Comparison of ENCODE assay signal across 1 cellular context in the genomic region with DNA sequence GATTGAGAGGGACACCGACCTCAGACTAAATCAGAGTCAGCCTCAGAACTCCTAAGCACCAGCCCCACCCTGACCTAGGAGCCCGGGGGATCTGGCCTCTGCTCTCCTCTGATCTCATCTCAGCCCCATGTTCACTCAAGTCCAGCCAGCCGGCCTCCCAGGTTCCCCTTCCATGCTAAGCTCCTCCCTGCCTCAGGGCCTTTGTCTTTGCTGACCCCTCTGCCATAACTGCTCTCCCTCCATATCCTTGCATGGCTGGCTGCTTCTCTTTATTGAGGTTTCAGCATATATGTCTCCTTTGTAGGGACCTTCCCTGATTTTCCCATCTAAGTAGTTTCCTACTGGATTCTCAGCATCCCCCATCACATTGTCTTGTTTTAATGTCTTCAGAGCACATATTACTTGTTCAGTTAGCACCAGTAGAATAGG.
TF ChIP-seq lines count a peak whose summit lies in the region.

No MANE protein-coding gene starts in this region.

TF ChIP-seq in IMR-90, 13 proteins besides CTCF, POLR2A, EP300 and RAD21:
- TF ChIP-seq MAFK (IDR thresholded peaks at IDR 0.05; ENCODE audit: low read depth, low read length), result no peak
- no peak for TF ChIP-seq CEBPB (IDR thresholded peaks at IDR 0.05; ENCODE audit: low read depth, low read length)
- TF ChIP-seq NFE2L2 (IDR thresholded peaks at IDR 0.05; ENCODE audit: low read depth, low read length), result no peak
- TF ChIP-seq SMC3 (IDR thresholded peaks at IDR 0.05; ENCODE audit: low read depth, low read length), result no peak
- TF ChIP-seq FOS (IDR thresholded peaks at IDR 0.05; ENCODE audit: low read depth, low read length), result no peak
- no peak for TF ChIP-seq MXI1 (IDR thresholded peaks at IDR 0.05; ENCODE audit: borderline replicate concordance, low read depth, low read length)
- TF ChIP-seq MAZ (IDR thresholded peaks at IDR 0.05; ENCODE audit: borderline replicate concordance, low read depth, low read length), result no peak
- TF ChIP-seq ELK1 (IDR thresholded peaks at IDR 0.05; ENCODE audit: borderline replicate concordance, low read depth, low read length), result no peak
